33 cellular contexts compared by ENCODE assay signal in the genomic region with DNA sequence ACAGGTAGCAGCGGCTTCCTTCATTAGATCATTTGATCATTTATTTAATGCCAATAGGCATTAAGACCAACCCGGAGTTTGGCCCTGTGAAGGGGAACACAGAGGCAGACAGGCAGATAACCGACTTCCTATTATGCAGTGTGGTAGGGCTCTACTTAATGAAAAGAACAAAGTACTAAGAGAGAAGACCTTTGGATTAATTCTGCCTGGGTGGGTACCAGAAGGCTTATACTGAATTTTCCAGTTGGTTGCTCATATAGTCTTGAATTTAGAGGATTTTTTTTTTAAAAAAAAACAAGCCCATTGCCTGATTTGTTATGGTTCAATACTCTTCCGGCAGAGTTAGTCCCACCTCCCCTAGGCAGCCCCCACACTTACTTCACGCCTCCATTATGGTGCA.
"Had no signal": no experiment of that assay in that cellular context is flagged by ENCODE, and none has a peak within 500 bp of the region (broad histone marks: within the 10 kb centered on the region; RNA-seq: fewer than 3 reads in every experiment).

No MANE protein-coding gene starts in this region.

- H3K9me3 Mint-ChIP-seq: activated CD4-positive, alpha-beta memory T cell treated with anti-CD3 and anti-CD28 coated beads, Interleukin-2, amount 10 ng/mL, durations not matched to agents 7 days and 5 days; activated naive CD8-positive, alpha-beta T cell treated with anti-CD3 and anti-CD28 coated beads for 36 hours; activated naive CD8-positive, alpha-beta T cell treated with anti-CD3 and anti-CD28 coated beads, Interleukin-2, amount 50 U/mL, for 24 hours; activated T-cell treated with anti-CD3 and anti-CD28 coated beads, Interleukin-2, amount 50 U/mL, for 24 hours; activated T-cell treated with anti-CD3 and anti-CD28 coated beads, Interleukin-2, amount 50 U/mL, for 72 hours had no signal

- H3K9me3 ChIP-seq: adrenal gland, body of pancreas, breast epithelium, colonic mucosa, esophagus muscularis mucosa, gastrocnemius medialis, heart left ventricle had no signal

- DNase-seq: activated CD4-positive, alpha-beta memory T cell treated with anti-CD3 and anti-CD28 coated beads, Interleukin-2, amount 10 ng/mL, durations not matched to agents 7 days and 5 days; activated CD4-positive, alpha-beta T cell treated with anti-CD3 and anti-CD28 coated beads for 1 hour; activated CD4-positive, alpha-beta T cell treated with anti-CD3 and anti-CD28 coated beads for 4 hours; activated CD4-positive, alpha-beta T cell treated with anti-CD3 and anti-CD28 coated beads, Interleukin-2, amount 10 ng/mL, durations not matched to agents 7 days and 5 days; activated CD4-positive, alpha-beta T cell treated with anti-CD3 and anti-CD28 coated beads, Interleukin-2, amount 50 U/mL, for 4 hours; activated CD8-positive, alpha-beta memory T cell treated with anti-CD3 and anti-CD28 coated beads, Interleukin-2, amount 50 U/mL, for 48 hours; activated naive CD4-positive, alpha-beta T cell treated with anti-CD3 and anti-CD28 coated beads for 36 hours; activated naive CD8-positive, alpha-beta T cell treated with anti-CD3 and anti-CD28 coated beads for 36 hours; activated naive CD8-positive, alpha-beta T cell treated with anti-CD3 and anti-CD28 coated beads, Interleukin-2, amount 50 U/mL, for 24 hours; activated T-cell treated with anti-CD3 and anti-CD28 coated beads for 4 hours; activated T-cell treated with anti-CD3 and anti-CD28 coated beads, Interleukin-2, amount 50 U/mL, for 24 hours; activated T-cell treated with anti-CD3 and anti-CD28 coated beads, Interleukin-2, amount 50 U/mL, for 72 hours; adrenal gland; amygdala; aorta; body of pancreas; central memory CD4-positive, alpha-beta T cell; cerebellar nuclear complex; colonic mucosa; dorsolateral prefrontal cortex; effector memory CD8-positive, alpha-beta T cell; erythroblast; foreskin keratinocyte; gastrocnemius medialis; glutamatergic neuron; heart left ventricle; T-helper 2 cell had no signal

- H3K36me3 ChIP-seq: adrenal gland, breast epithelium, cardiac muscle cell, colonic mucosa, esophagus muscularis mucosa, gastrocnemius medialis, heart left ventricle had no signal

- H3K4me1 Mint-ChIP-seq: activated naive CD4-positive, alpha-beta T cell treated with anti-CD3 and anti-CD28 coated beads, Interleukin-2, amount 50 U/mL, for 24 hours; activated naive CD8-positive, alpha-beta T cell treated with anti-CD3 and anti-CD28 coated beads for 36 hours had no signal

- H3K27ac ChIP-seq: adrenal gland, body of pancreas, breast epithelium, cardiac muscle cell, colonic mucosa, dorsolateral prefrontal cortex, esophagus muscularis mucosa, foreskin keratinocyte, gastrocnemius medialis, heart left ventricle, VCaP had no signal

- H3K4me3 Mint-ChIP-seq: activated CD4-positive, alpha-beta memory T cell treated with anti-CD3 and anti-CD28 coated beads, Interleukin-2, amount 10 ng/mL, durations not matched to agents 7 days and 5 days; activated CD4-positive, alpha-beta T cell treated with anti-CD3 and anti-CD28 coated beads, Interleukin-2, amount 10 ng/mL, durations not matched to agents 7 days and 5 days; activated naive CD4-positive, alpha-beta T cell treated with anti-CD3 and anti-CD28 coated beads for 36 hours; activated naive CD4-positive, alpha-beta T cell treated with anti-CD3 and anti-CD28 coated beads, Interleukin-2, amount 50 U/mL, for 24 hours; activated naive CD8-positive, alpha-beta T cell treated with anti-CD3 and anti-CD28 coated beads for 36 hours; activated naive CD8-positive, alpha-beta T cell treated with anti-CD3 and anti-CD28 coated beads, Interleukin-2, amount 50 U/mL, for 24 hours; activated T-cell treated with anti-CD3 and anti-CD28 coated beads, Interleukin-2, amount 50 U/mL, for 24 hours; activated T-cell treated with anti-CD3 and anti-CD28 coated beads, Interleukin-2, amount 50 U/mL, for 72 hours; effector memory CD8-positive, alpha-beta T cell; WTC11 had no signal

- H3K27me3 ChIP-seq: adrenal gland, body of pancreas, breast epithelium, colonic mucosa, dorsolateral prefrontal cortex, esophagus muscularis mucosa, foreskin keratinocyte, gastrocnemius medialis, heart left ventricle had no signal

- H3K4me3 ChIP-seq: adrenal gland, body of pancreas, breast epithelium, cardiac muscle cell, colonic mucosa, dorsolateral prefrontal cortex, esophagus muscularis mucosa, gastrocnemius medialis, heart left ventricle had no signal

- H3K27me3 Mint-ChIP-seq: activated naive CD8-positive, alpha-beta T cell treated with anti-CD3 and anti-CD28 coated beads for 36 hours had no signal

- H3K27ac Mint-ChIP-seq: activated CD4-positive, alpha-beta memory T cell treated with anti-CD3 and anti-CD28 coated beads, Interleukin-2, amount 10 ng/mL, durations not matched to agents 7 days and 5 days; activated CD4-positive, alpha-beta T cell treated with anti-CD3 and anti-CD28 coated beads, Interleukin-2, amount 10 ng/mL, durations not matched to agents 7 days and 5 days; activated naive CD4-positive, alpha-beta T cell treated with anti-CD3 and anti-CD28 coated beads for 36 hours; activated naive CD4-positive, alpha-beta T cell treated with anti-CD3 and anti-CD28 coated beads, Interleukin-2, amount 50 U/mL, for 24 hours; activated naive CD8-positive, alpha-beta T cell treated with anti-CD3 and anti-CD28 coated beads for 36 hours; activated naive CD8-positive, alpha-beta T cell treated with anti-CD3 and anti-CD28 coated beads, Interleukin-2, amount 50 U/mL, for 24 hours; activated T-cell treated with anti-CD3 and anti-CD28 coated beads, Interleukin-2, amount 50 U/mL, for 24 hours; activated T-cell treated with anti-CD3 and anti-CD28 coated beads, Interleukin-2, amount 50 U/mL, for 72 hours; effector memory CD8-positive, alpha-beta T cell; WTC11 had no signal

- ATAC-seq: activated naive CD8-positive, alpha-beta T cell treated with anti-CD3 and anti-CD28 coated beads, Interleukin-2, amount 50 U/mL, for 24 hours; activated T-cell treated with anti-CD3 and anti-CD28 coated beads, Interleukin-2, amount 50 U/mL, for 72 hours; body of pancreas; effector memory CD8-positive, alpha-beta T cell; foreskin keratinocyte; gastrocnemius medialis; heart left ventricle had no signal

- H3K36me3 Mint-ChIP-seq: activated naive CD4-positive, alpha-beta T cell treated with anti-CD3 and anti-CD28 coated beads, Interleukin-2, amount 50 U/mL, for 24 hours; activated naive CD8-positive, alpha-beta T cell treated with anti-CD3 and anti-CD28 coated beads for 36 hours; WTC11 had no signal

- H3K4me1 ChIP-seq: adrenal gland, breast epithelium, colonic mucosa, foreskin keratinocyte, gastrocnemius medialis had no signal
